ENCODE assay signal across 8 cellular contexts in genomic region chr19:57488299-57488644, GRCh38. TPM values are rescaled to one million over a fixed set of nuclear protein-coding genes. Genes with fewer than 3 reads are reported as not detected.
DNase-seq lines count a peak whose midpoint lies in the region; ATAC-seq and TF ChIP-seq lines count a peak whose summit lies in the region.
"Not testable (repeated sequence)": the region's sequence is repeated elsewhere in the genome, so short reads cannot be mapped to it uniquely, and the experiment has no call there.

No MANE protein-coding gene starts in this region.

- H3K27me3 ChIP-seq in HCT116 (ENCODE audit: insufficient read depth, low read length); PC-3 (ENCODE audit: low read length); skeletal muscle satellite cell (ENCODE audit: control insufficient read depth, insufficient read depth, low read length): not testable (repeated sequence)

- TF ChIP-seq CTCF in AG09309 (IDR thresholded peaks at IDR 0.05; ENCODE audit: control insufficient read depth, insufficient read depth, low read depth, low read length, missing control alignments); HCT116 (IDR thresholded peaks at IDR 0.05 in 2 of 3, conservative IDR thresholded peaks at IDR 0.05 in 1 of 3; ENCODE audit: borderline replicate concordance in 1 of 3, insufficient read depth in 1 of 3, low read depth in 2 of 3, low read length in 2 of 3); PC-3 (conservative IDR thresholded peaks at IDR 0.05; ENCODE audit: low read depth, low read length): not testable (repeated sequence)

- not testable (repeated sequence) for TF ChIP-seq POLR2A in HCT116 (IDR thresholded peaks at IDR 0.05; ENCODE audit: borderline replicate concordance, extremely low read depth, insufficient read depth, insufficient read length)

- TSS peak; percentile 39 for BruUV-seq in HCT116 (replicated peaks; lab: Mats Ljungman, UMichigan)
- BruUV-seq in PC-3 (replicated peaks; lab: Mats Ljungman, UMichigan): TSS peak; percentile 42

- H3K27ac ChIP-seq in HCT116 (ENCODE audit: low read depth, low read length); PC-3 (ENCODE audit: low read length); mesodermal cell (ENCODE audit: low read depth, low read length, severe bottlenecking): not testable (repeated sequence)

- ATAC-seq in HCT116; activated T-helper 17 cell treated with anti-CD3 and anti-CD28 coated beads, Interleukin-2, amount 50 U/mL, for 72 hours (replicated peaks): not testable (repeated sequence)
- peak; percentile 39 for ATAC-seq in PC-3
- ATAC-seq in Right ventricle myocardium superior (ENCODE audit: poor library complexity): peak; percentile 28

- not testable (repeated sequence) for H3K9me2 ChIP-seq in HCT116 (ENCODE audit: insufficient read depth); PC-3 (replicated peaks; ENCODE audit: low read length)

- DNase-seq in AG09309 (ENCODE audit: low read depth): peak; percentile 11
- not testable (repeated sequence) for DNase-seq in HCT116 (ENCODE audit: low read depth, low spot score); PC-3; Right ventricle myocardium superior
- peak; percentile 15 for DNase-seq in dermis blood vessel endothelial cell

- peaks cover 21% of the 10 kb centered on the region for H3K9me3 Mint-ChIP-seq in activated T-helper 17 cell treated with anti-CD3 and anti-CD28 coated beads, Interleukin-2, amount 50 U/mL, for 72 hours

- peak overlapping the region; percentile 28 for H3K27ac Mint-ChIP-seq in activated T-helper 17 cell treated with anti-CD3 and anti-CD28 coated beads, Interleukin-2, amount 50 U/mL, for 72 hours

- not testable (repeated sequence) for H3K79me2 ChIP-seq in HCT116 (ENCODE audit: insufficient read depth, low read length); PC-3 (ENCODE audit: low read length)

- not testable (repeated sequence) for H4K20me1 ChIP-seq in HCT116 (ENCODE audit: insufficient read depth); PC-3 (ENCODE audit: low read length)

- intact Hi-C loops in HCT116 (cut with micrococcal nuclease); Right ventricle myocardium superior (cut with DNase I): not testable (repeated sequence)
- intact Hi-C loops in PC-3 (cut with micrococcal nuclease): loop anchor here (5.0 kb wide), 1 partner anchor 51 kb away; the partner anchor contains the start of gene ZNF749

- TF ChIP-seq RAD21 in HCT116 (IDR thresholded peaks at IDR 0.05; ENCODE audit: low read depth): not testable (repeated sequence)

- not testable (repeated sequence) for H3K9ac ChIP-seq in HCT116 (ENCODE audit: low read length)
- H3K9ac ChIP-seq in PC-3 (ENCODE audit: low read length): peak overlapping the region; percentile 85; the same call in 1 of the 2 replicates
- H3K9ac ChIP-seq in skeletal muscle satellite cell (ENCODE audit: low read depth, low read length): peak overlapping the region; percentile 62

- H3K27me3 Mint-ChIP-seq in activated T-helper 17 cell treated with anti-CD3 and anti-CD28 coated beads, Interleukin-2, amount 50 U/mL, for 72 hours: not testable (repeated sequence)

- not testable (repeated sequence) for H3K9me3 ChIP-seq in HCT116 (ENCODE audit: control insufficient read depth in 1 of 2, insufficient read depth in 1 of 2, low read depth in 1 of 2, low read length in 2 of 2); PC-3 (ENCODE audit: low read length); mesodermal cell (ENCODE audit: control insufficient read depth, low read length); skeletal muscle satellite cell (replicated peaks; ENCODE audit: low read length)

- WGBS in mesodermal cell (ENCODE audit: insufficient coverage in 2 of 2), 2 experiments: no CpG with 5 or more reads among the region's 1 CpG

- peaks cover 15% of the 10 kb centered on the region for H3K4me1 Mint-ChIP-seq in activated T-helper 17 cell treated with anti-CD3 and anti-CD28 coated beads, Interleukin-2, amount 50 U/mL, for 72 hours

- RAD21 ChIA-PET in HCT116 (lab: Charles Lee; ENCODE audit: low non-redundant PET in 1 of 2, low total read pairs in 2 of 2, uncharacterized antibody in 2 of 2, unreplicated experiment in 2 of 2): not testable (repeated sequence)

- peak overlapping the region; percentile 53 for H3K4me3 ChIP-seq in AG09309 (ENCODE audit: control insufficient read depth, low read depth, low read length)
- H3K4me3 ChIP-seq in HCT116 (replicated peaks in 1 of 2; ENCODE audit: low read depth in 1 of 2, low read length in 2 of 2): not testable (repeated sequence)
- peak overlapping the region; percentile 92 for H3K4me3 ChIP-seq in PC-3 (ENCODE audit: low read length)
- peak overlapping the region; percentile 82 for H3K4me3 ChIP-seq in mesodermal cell (ENCODE audit: extremely low read depth, insufficient read depth, low read length, poor library complexity, severe bottlenecking)
- H3K4me3 ChIP-seq in skeletal muscle satellite cell (ENCODE audit: low read length): peak overlapping the region; percentile 63

- peaks cover 44% of the 10 kb centered on the region for H3K36me3 Mint-ChIP-seq in activated T-helper 17 cell treated with anti-CD3 and anti-CD28 coated beads, Interleukin-2, amount 50 U/mL, for 72 hours (ENCODE audit: low read depth)

- CTCF ChIA-PET in HCT116 (lab: Charles Lee); PC-3 (lab: Charles Lee): not testable (repeated sequence)

- POLR2A ChIA-PET in HCT116 (lab: Charles Lee); PC-3 (lab: Charles Lee; ENCODE audit: unreplicated experiment): not testable (repeated sequence)

- not testable (repeated sequence) for H3K36me3 ChIP-seq in HCT116 (ENCODE audit: control insufficient read depth in 1 of 2, insufficient read depth in 2 of 2, low read length in 2 of 2)
- peaks cover 28% of the 10 kb centered on the region for H3K36me3 ChIP-seq in PC-3 (ENCODE audit: low read depth, low read length)
- peaks cover 31% of the 10 kb centered on the region for H3K36me3 ChIP-seq in mesodermal cell (ENCODE audit: control insufficient read depth, insufficient read depth, low read length)
- peaks cover 25% of the 10 kb centered on the region for H3K36me3 ChIP-seq in skeletal muscle satellite cell (ENCODE audit: insufficient read depth, low read length)

- H2AFZ ChIP-seq in HCT116 (ENCODE audit: low read depth, low read length, poor library complexity, severe bottlenecking); PC-3 (ENCODE audit: low read length): not testable (repeated sequence)

- H3K4me3 Mint-ChIP-seq in activated T-helper 17 cell treated with anti-CD3 and anti-CD28 coated beads, Interleukin-2, amount 50 U/mL, for 72 hours: peak overlapping the region; percentile 68

- H3K4me2 ChIP-seq in HCT116 (ENCODE audit: low read length): not testable (repeated sequence)
- H3K4me2 ChIP-seq in PC-3 (ENCODE audit: low read length) (peak overlapping the region; percentile 75), skeletal muscle satellite cell (ENCODE audit: low read length) (peak overlapping the region; percentile 78)

- not testable (repeated sequence) for H3K4me1 ChIP-seq in HCT116 (ENCODE audit: control insufficient read depth in 1 of 2, insufficient read depth in 2 of 2, low read length in 2 of 2); PC-3 (ENCODE audit: insufficient read depth, low read length); mesodermal cell (ENCODE audit: control insufficient read depth, insufficient read depth, low read length, poor library complexity, severe bottlenecking); skeletal muscle satellite cell (ENCODE audit: control insufficient read depth, insufficient read depth, low read length)

- H3F3A ChIP-seq in PC-3 (ENCODE audit: low read length, unreplicated experiment): not testable (repeated sequence)

RNA-seq across cellular contexts. Expression of gene ZNF419, which starts 0.7 kb away (rescaled TPM):
- 1.9 TPM for total RNA-seq in HCT116 (2021; ENCODE audit: unreplicated experiment)
- polyA plus RNA-seq in HCT116 (2012): 1.4 and 1.5 TPM in 2 replicates
- 16.5 and 22.3 TPM in 2 replicates for total RNA-seq in PC-3 (2014; rRNA removed)
- total RNA-seq in activated T-helper 17 cell treated with anti-CD3 and anti-CD28 coated beads, Interleukin-2, amount 50 U/mL, for 72 hours: 1 to 10 TPM; 4.7 to 8.5 TPM
- 7.8 and 12.6 TPM in 2 replicates for total RNA-seq in dermis blood vessel endothelial cell
- total RNA-seq in Right ventricle myocardium superior: 7.7 TPM
- polyA plus RNA-seq in mesodermal cell (2013, experiment 1 of 2): 9.4 TPM
- 10.0 TPM for polyA plus RNA-seq in mesodermal cell (2013, experiment 2 of 2)
- total RNA-seq in skeletal muscle satellite cell (2012; rRNA removed): 11.2 and 13.5 TPM in 2 replicates

RNA-seq across cellular contexts. Expression of gene ZNF772, which starts 10.9 kb away (rescaled TPM):
- total RNA-seq in HCT116 (2021; ENCODE audit: unreplicated experiment) (0.37 TPM), PC-3 (2014; rRNA removed) (12.5 and 14.1 TPM in 2 replicates), dermis blood vessel endothelial cell (19.3 and 22.3 TPM in 2 replicates), Right ventricle myocardium superior (21.4 TPM)
- 0.11 and 0.20 TPM in 2 replicates for polyA plus RNA-seq in HCT116 (2012)
- total RNA-seq in activated T-helper 17 cell treated with anti-CD3 and anti-CD28 coated beads, Interleukin-2, amount 50 U/mL, for 72 hours: 1 to 10 TPM; 2.8 to 4.5 TPM
- 5.9 TPM for polyA plus RNA-seq in mesodermal cell (2013, experiment 1 of 2)
- polyA plus RNA-seq in mesodermal cell (2013, experiment 2 of 2): 8.4 TPM
- 17.0 and 17.9 TPM in 2 replicates for total RNA-seq in skeletal muscle satellite cell (2012; rRNA removed)

RNA-seq across cellular contexts. Expression of gene ZNF773, which starts 11.5 kb away (rescaled TPM):
- total RNA-seq in HCT116 (2021; ENCODE audit: unreplicated experiment): 0.42 TPM
- 0.04 TPM in 1 of 2 replicates, not detected in the other for polyA plus RNA-seq in HCT116 (2012)
- total RNA-seq in PC-3 (2014; rRNA removed): 9.0 and 21.1 TPM in 2 replicates
- 1 to 10 TPM; 3.8 to 6.2 TPM for total RNA-seq in activated T-helper 17 cell treated with anti-CD3 and anti-CD28 coated beads, Interleukin-2, amount 50 U/mL, for 72 hours
- total RNA-seq in dermis blood vessel endothelial cell: 15.3 and 17.5 TPM in 2 replicates
- 3.9 TPM for total RNA-seq in Right ventricle myocardium superior
- 8.5 TPM for polyA plus RNA-seq in mesodermal cell (2013, experiment 1 of 2)
- polyA plus RNA-seq in mesodermal cell (2013, experiment 2 of 2): 7.1 TPM
- total RNA-seq in skeletal muscle satellite cell (2012; rRNA removed): 17.5 and 19.8 TPM in 2 replicates

RNA-seq across cellular contexts. Expression of gene VN1R1, which starts 31.3 kb away (rescaled TPM):
- total RNA-seq in HCT116 (2021; ENCODE audit: unreplicated experiment) (not detected), PC-3 (2014; rRNA removed) (0.18 TPM in 1 of 2 replicates, not detected in the other), dermis blood vessel endothelial cell (0.28 and 0.34 TPM in 2 replicates), Right ventricle myocardium superior (3.7 TPM)
- 0.03 TPM in 1 of 2 replicates, not detected in the other for polyA plus RNA-seq in HCT116 (2012)
- under 1 TPM in 1 of 2 donors, not detected in 1; 0.37 TPM for total RNA-seq in activated T-helper 17 cell treated with anti-CD3 and anti-CD28 coated beads, Interleukin-2, amount 50 U/mL, for 72 hours
- 0.63 TPM for polyA plus RNA-seq in mesodermal cell (2013, experiment 1 of 2)
- 0.46 TPM for polyA plus RNA-seq in mesodermal cell (2013, experiment 2 of 2)
- total RNA-seq in skeletal muscle satellite cell (2012; rRNA removed): 0.44 and 0.51 TPM in 2 replicates

RNA-seq across cellular contexts. Expression of gene ZNF549, which starts 38.9 kb away (rescaled TPM):
- total RNA-seq in HCT116 (2021; ENCODE audit: unreplicated experiment) (not detected), PC-3 (2014; rRNA removed) (4.3 and 5.0 TPM in 2 replicates), dermis blood vessel endothelial cell (4.8 and 5.8 TPM in 2 replicates), Right ventricle myocardium superior (4.2 TPM)
- not detected in 2 replicates for polyA plus RNA-seq in HCT116 (2012)
- total RNA-seq in activated T-helper 17 cell treated with anti-CD3 and anti-CD28 coated beads, Interleukin-2, amount 50 U/mL, for 72 hours: 1 to 10 TPM; 3.2 to 4.9 TPM
- polyA plus RNA-seq in mesodermal cell (2013, experiment 1 of 2): 5.3 TPM
- polyA plus RNA-seq in mesodermal cell (2013, experiment 2 of 2): 5.4 TPM
- total RNA-seq in skeletal muscle satellite cell (2012; rRNA removed): 3.5 and 4.2 TPM in 2 replicates
